2 cellular contexts compared by ENCODE assay signal in the genomic region with DNA sequence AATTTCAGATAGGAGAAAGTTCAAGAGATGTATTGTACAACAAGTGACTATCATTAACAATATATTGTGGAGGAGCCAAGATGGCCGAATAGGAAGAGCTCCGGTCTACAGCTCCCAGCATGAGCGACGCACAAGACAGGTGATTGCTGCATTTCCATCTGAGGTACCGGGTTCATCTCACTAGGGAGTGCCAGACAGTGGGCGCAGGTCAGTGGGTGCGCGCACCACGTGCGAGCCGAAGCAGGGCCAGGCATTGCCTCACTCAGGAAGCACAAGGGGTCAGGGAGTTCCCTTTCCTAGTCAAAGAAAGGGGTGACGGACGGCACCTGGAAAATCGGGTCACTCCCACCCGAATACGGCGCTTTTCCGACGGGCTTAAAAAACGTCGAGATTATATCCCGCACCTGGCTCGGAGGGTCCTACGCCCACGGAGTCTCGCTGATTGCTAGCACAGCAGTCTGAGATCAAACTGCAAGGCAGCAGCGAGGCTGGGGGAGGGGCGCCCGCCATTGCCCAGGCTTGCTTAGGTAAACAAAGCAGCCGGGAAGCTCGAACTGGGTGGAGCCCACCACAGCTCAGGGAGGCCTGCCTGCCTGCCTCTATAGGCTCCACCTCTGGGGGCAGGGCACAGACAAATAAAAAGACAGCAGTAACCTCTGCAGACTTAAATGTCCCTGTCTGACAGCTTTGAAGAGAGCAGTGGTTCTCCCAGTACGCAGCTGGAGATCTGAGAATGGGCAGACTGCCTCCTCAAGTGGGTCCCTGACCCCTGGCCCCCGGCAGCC.
TF ChIP-seq lines count a peak whose summit lies in the region.
"Not testable (repeated sequence)": the region's sequence is repeated elsewhere in the genome, so short reads cannot be mapped to it uniquely, and the experiment has no call there.

No MANE protein-coding gene starts in this region.

TF ChIP-seq in K562, 482 proteins besides CTCF, POLR2A, EP300 and RAD21 (continued from another document):
- TF ChIP-seq, protein P1, sequence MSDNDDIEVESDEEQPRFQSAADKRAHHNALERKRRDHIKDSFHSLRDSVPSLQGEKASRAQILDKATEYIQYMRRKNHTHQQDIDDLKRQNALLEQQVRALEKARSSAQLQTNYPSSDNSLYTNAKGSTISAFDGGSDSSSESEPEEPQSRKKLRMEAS (CRISPR knock-in tag; IDR thresholded peaks at IDR 0.05): peak; percentile 62; the same call in 1 of the 2 replicates
- TF ChIP-seq ATF7 (IDR thresholded peaks at IDR 0.05): 0 out of 2 replicates have a peak, but pooled peaks have one; percentile 10
- TF ChIP-seq FOXK2 (conservative IDR thresholded peaks at IDR 0.05 in 1 of 2, IDR thresholded peaks at IDR 0.05 in 1 of 2; ENCODE audit: low read depth in 2 of 2): peak in 1 of 2 experiments; percentile 42; a peak in 1 of 4 replicates
- peak; percentile 27; the same call in 1 of the 2 replicates for TF ChIP-seq CEBPG (CRISPR knock-in tag; IDR thresholded peaks at IDR 0.05)
- TF ChIP-seq CEBPG (tag; conservative IDR thresholded peaks at IDR 0.05 in 1 of 2, IDR thresholded peaks at IDR 0.05 in 1 of 2): not testable (repeated sequence)
- TF ChIP-seq POLR2G (IDR thresholded peaks at IDR 0.05; ENCODE audit: low read depth, low read length): peak; percentile 41
- TF ChIP-seq SRF (CRISPR knock-in tag; IDR thresholded peaks at IDR 0.05): 0 out of 4 replicates have a peak, but pooled peaks of 1 of the 2 experiments have one; percentile 18
- TF ChIP-seq, protein P2, sequence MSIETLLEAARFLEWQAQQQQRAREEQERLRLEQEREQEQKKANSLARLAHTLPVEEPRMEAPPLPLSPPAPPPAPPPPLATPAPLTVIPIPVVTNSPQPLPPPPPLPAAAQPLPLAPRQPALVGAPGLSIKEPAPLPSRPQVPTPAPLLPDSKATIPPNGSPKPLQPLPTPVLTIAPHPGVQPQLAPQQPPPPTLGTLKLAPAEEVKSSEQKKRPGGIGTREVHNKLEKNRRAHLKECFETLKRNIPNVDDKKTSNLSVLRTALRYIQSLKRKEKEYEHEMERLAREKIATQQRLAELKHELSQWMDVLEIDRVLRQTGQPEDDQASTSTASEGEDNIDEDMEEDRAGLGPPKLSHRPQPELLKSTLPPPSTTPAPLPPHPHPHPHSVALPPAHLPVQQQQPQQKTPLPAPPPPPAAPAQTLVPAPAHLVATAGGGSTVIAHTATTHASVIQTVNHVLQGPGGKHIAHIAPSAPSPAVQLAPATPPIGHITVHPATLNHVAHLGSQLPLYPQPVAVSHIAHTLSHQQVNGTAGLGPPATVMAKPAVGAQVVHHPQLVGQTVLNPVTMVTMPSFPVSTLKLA (conservative IDR thresholded peaks at IDR 0.05): 0 out of 4 replicates have a peak, but pooled peaks of 1 of the 2 experiments have one; percentile 33
- TF ChIP-seq RBFOX2 (IDR thresholded peaks at IDR 0.05; ENCODE audit: low read depth, low read length): peak; percentile 51; the same call in 1 of the 2 replicates
- TF ChIP-seq MAZ (CRISPR knock-in tag; conservative IDR thresholded peaks at IDR 0.05 in 1 of 2, IDR thresholded peaks at IDR 0.05 in 1 of 2): 0 out of 4 replicates have a peak, but pooled peaks of 1 of the 2 experiments have one; percentile 22
- peak; percentile 82; the same call in 1 of the 2 replicates for TF ChIP-seq EHMT2 (IDR thresholded peaks at IDR 0.05)
- TF ChIP-seq, protein P3, sequence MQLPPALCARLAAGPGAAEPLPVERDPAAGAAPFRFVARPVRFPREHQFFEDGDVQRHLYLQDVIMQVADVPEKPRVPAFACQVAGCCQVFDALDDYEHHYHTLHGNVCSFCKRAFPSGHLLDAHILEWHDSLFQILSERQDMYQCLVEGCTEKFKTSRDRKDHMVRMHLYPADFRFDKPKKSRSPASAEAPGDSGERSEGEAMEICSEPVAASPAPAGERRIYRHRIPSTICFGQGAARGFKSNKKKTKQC (CRISPR knock-in tag; IDR thresholded peaks at IDR 0.05): peak; percentile 65; the same call in 1 of the 2 replicates
- peak; percentile 52; the same call in 1 of the 2 replicates for TF ChIP-seq L3MBTL2 (IDR thresholded peaks at IDR 0.05)
- peak in 1 of 3 experiments; percentile 73 for TF ChIP-seq YY1 (IDR thresholded peaks at IDR 0.05; ENCODE audit: borderline replicate concordance in 1 of 3, control insufficient read depth in 1 of 3, extremely low read depth in 1 of 3, insufficient read depth in 3 of 3, insufficient read length in 1 of 3, insufficient replicate concordance in 2 of 3, low read depth in 1 of 3, low read length in 2 of 3)

TF ChIP-seq in HepG2, 621 proteins besides CTCF, POLR2A, EP300 and RAD21 (continued from another document):
- TF ChIP-seq, protein P4, sequence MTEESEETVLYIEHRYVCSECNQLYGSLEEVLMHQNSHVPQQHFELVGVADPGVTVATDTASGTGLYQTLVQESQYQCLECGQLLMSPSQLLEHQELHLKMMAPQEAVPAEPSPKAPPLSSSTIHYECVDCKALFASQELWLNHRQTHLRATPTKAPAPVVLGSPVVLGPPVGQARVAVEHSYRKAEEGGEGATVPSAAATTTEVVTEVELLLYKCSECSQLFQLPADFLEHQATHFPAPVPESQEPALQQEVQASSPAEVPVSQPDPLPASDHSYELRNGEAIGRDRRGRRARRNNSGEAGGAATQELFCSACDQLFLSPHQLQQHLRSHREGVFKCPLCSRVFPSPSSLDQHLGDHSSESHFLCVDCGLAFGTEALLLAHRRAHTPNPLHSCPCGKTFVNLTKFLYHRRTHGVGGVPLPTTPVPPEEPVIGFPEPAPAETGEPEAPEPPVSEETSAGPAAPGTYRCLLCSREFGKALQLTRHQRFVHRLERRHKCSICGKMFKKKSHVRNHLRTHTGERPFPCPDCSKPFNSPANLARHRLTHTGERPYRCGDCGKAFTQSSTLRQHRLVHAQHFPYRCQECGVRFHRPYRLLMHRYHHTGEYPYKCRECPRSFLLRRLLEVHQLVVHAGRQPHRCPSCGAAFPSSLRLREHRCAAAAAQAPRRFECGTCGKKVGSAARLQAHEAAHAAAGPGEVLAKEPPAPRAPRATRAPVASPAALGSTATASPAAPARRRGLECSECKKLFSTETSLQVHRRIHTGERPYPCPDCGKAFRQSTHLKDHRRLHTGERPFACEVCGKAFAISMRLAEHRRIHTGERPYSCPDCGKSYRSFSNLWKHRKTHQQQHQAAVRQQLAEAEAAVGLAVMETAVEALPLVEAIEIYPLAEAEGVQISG (CRISPR knock-in tag; IDR thresholded peaks at IDR 0.05): peak; percentile 27; the same call in 1 of the 2 replicates
- TF ChIP-seq HOXA3 (CRISPR knock-in tag; IDR thresholded peaks at IDR 0.05): peak; percentile 11; the same call in 1 of the 2 replicates
- TF ChIP-seq, protein P5, sequence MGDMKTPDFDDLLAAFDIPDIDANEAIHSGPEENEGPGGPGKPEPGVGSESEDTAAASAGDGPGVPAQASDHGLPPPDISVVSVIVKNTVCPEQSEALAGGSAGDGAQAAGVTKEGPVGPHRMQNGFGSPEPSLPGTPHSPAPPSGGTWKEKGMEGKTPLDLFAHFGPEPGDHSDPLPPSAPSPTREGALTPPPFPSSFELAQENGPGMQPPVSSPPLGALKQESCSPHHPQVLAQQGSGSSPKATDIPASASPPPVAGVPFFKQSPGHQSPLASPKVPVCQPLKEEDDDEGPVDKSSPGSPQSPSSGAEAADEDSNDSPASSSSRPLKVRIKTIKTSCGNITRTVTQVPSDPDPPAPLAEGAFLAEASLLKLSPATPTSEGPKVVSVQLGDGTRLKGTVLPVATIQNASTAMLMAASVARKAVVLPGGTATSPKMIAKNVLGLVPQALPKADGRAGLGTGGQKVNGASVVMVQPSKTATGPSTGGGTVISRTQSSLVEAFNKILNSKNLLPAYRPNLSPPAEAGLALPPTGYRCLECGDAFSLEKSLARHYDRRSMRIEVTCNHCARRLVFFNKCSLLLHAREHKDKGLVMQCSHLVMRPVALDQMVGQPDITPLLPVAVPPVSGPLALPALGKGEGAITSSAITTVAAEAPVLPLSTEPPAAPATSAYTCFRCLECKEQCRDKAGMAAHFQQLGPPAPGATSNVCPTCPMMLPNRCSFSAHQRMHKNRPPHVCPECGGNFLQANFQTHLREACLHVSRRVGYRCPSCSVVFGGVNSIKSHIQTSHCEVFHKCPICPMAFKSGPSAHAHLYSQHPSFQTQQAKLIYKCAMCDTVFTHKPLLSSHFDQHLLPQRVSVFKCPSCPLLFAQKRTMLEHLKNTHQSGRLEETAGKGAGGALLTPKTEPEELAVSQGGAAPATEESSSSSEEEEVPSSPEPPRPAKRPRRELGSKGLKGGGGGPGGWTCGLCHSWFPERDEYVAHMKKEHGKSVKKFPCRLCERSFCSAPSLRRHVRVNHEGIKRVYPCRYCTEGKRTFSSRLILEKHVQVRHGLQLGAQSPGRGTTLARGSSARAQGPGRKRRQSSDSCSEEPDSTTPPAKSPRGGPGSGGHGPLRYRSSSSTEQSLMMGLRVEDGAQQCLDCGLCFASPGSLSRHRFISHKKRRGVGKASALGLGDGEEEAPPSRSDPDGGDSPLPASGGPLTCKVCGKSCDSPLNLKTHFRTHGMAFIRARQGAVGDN (CRISPR knock-in tag; IDR thresholded peaks at IDR 0.05): peak; percentile 24; the same call in 1 of the 2 replicates
